1 cellular context compared by ENCODE assay signal in genomic region chr9:691825-692363, GRCh38.
TF ChIP-seq lines count a peak whose summit lies in the region.

No MANE protein-coding gene starts in this region.

TF ChIP-seq in IMR-90, 13 proteins besides CTCF, POLR2A, EP300 and RAD21 (continued from another document):
- TF ChIP-seq ELK1 (IDR thresholded peaks at IDR 0.05; ENCODE audit: borderline replicate concordance, low read depth, low read length) (no peak), CHD1 (IDR thresholded peaks at IDR 0.05; ENCODE audit: low read depth, low read length) (no peak), CEBPB (IDR thresholded peaks at IDR 0.05; ENCODE audit: low read depth, low read length) (no peak), MAZ (IDR thresholded peaks at IDR 0.05; ENCODE audit: borderline replicate concordance, low read depth, low read length) (no peak), FOS (IDR thresholded peaks at IDR 0.05; ENCODE audit: low read depth, low read length) (no peak), USF2 (IDR thresholded peaks at IDR 0.05; ENCODE audit: low read depth, low read length) (no peak), MAFK (IDR thresholded peaks at IDR 0.05; ENCODE audit: low read depth, low read length) (no peak)
